Comparison of ENCODE assay signal across 14 cellular contexts in genomic region chr18:32553174-32553573, GRCh38.
"Had no signal": no experiment of that assay in that cellular context is flagged by ENCODE, and none has a peak within 500 bp of the region (broad histone marks: within the 10 kb centered on the region; RNA-seq: fewer than 3 reads in every experiment).

No MANE protein-coding gene starts in this region.

- H3K27ac ChIP-seq: coronary artery, esophagus squamous epithelium, gastrocnemius medialis, parathyroid adenoma, right lobe of liver, suprapubic skin, transverse colon, vagina had no signal

- H3K27me3 ChIP-seq: gastrocnemius medialis, right lobe of liver, suprapubic skin, transverse colon, vagina had no signal

- DNase-seq: esophagus squamous epithelium, kidney had no signal

- H3K4me3 Mint-ChIP-seq: mesothelial cell of epicardium; naive thymus-derived CD8-positive, alpha-beta T cell; stimulated activated naive CD8-positive, alpha-beta T cell treated with anti-CD3 and anti-CD28 coated beads, Interleukin-15, amount 100 ng/mL, for 72 hours had no signal

- H3K36me3 ChIP-seq: esophagus squamous epithelium, gastrocnemius medialis, right lobe of liver, suprapubic skin, transverse colon, vagina had no signal

- H3K36me3 Mint-ChIP-seq: mesothelial cell of epicardium; naive thymus-derived CD8-positive, alpha-beta T cell had no signal

- H3K9ac ChIP-seq: parathyroid adenoma had no signal

- H3K4me3 ChIP-seq: coronary artery, esophagus squamous epithelium, gastrocnemius medialis, lung, right lobe of liver, suprapubic skin, transverse colon, vagina had no signal

- H3K9me3 ChIP-seq: esophagus squamous epithelium, gastrocnemius medialis, right lobe of liver, suprapubic skin, transverse colon, vagina had no signal

- H3K27ac Mint-ChIP-seq: mesothelial cell of epicardium; naive thymus-derived CD8-positive, alpha-beta T cell; progenitor cell of endocrine pancreas; stimulated activated naive CD8-positive, alpha-beta T cell treated with anti-CD3 and anti-CD28 coated beads, Interleukin-15, amount 100 ng/mL, for 72 hours had no signal

- H3K4me1 ChIP-seq: gastrocnemius medialis, parathyroid adenoma, right lobe of liver, suprapubic skin, vagina had no signal

- H2AFZ ChIP-seq: parathyroid adenoma had no signal

- H3K9me3 Mint-ChIP-seq: mesothelial cell of epicardium; naive thymus-derived CD8-positive, alpha-beta T cell; stimulated activated naive CD8-positive, alpha-beta T cell treated with anti-CD3 and anti-CD28 coated beads, Interleukin-15, amount 100 ng/mL, for 72 hours had no signal
